In genomic region chr1:109617291-109617801, GRCh38 we compare ENCODE assay signal across 1 cellular context.
TF ChIP-seq lines count a peak whose summit lies in the region.

No MANE protein-coding gene starts in this region.

TF ChIP-seq in H1, 55 proteins besides CTCF, POLR2A, EP300 and RAD21 (continued from another document):
- TF ChIP-seq GABPA (IDR thresholded peaks at IDR 0.05; ENCODE audit: borderline replicate concordance, insufficient read depth, low read length): no peak
- TF ChIP-seq EGR1 (IDR thresholded peaks at IDR 0.05; ENCODE audit: borderline replicate concordance, low read depth, low read length): peak; percentile 74; the same call in 1 of the 2 replicates
- 0 out of 2 replicates have a peak, but pooled peaks have one; percentile 14 for TF ChIP-seq SP1 (IDR thresholded peaks at IDR 0.05; ENCODE audit: low read depth, low read length)
- TF ChIP-seq JUND (IDR thresholded peaks at IDR 0.05; ENCODE audit: low read length): peak; percentile 94
- TF ChIP-seq HDAC6 (IDR thresholded peaks at IDR 0.05; ENCODE audit: low read depth, low read length): no peak
- TF ChIP-seq ATF3 (IDR thresholded peaks at IDR 0.05; ENCODE audit: insufficient read depth, low read depth, low read length): peak; percentile 35; the same call in 1 of the 2 replicates
- no peak for TF ChIP-seq BCL11A (IDR thresholded peaks at IDR 0.05; ENCODE audit: low read depth in 2 of 2, low read length in 2 of 2)
- no peak for TF ChIP-seq HDAC2 (IDR thresholded peaks at IDR 0.05; ENCODE audit: borderline replicate concordance in 1 of 2, low read depth in 2 of 2, low read length in 2 of 2)
- TF ChIP-seq NANOG (IDR thresholded peaks at IDR 0.05; ENCODE audit: insufficient read depth, low read depth, low read length, poor library complexity, severe bottlenecking): no peak
- TF ChIP-seq TAF1 (IDR thresholded peaks at IDR 0.05; ENCODE audit: low read depth, low read length): no peak
- no peak for TF ChIP-seq CBX5 (IDR thresholded peaks at IDR 0.05; ENCODE audit: low read depth, low read length)
- no peak for TF ChIP-seq YY1 (IDR thresholded peaks at IDR 0.05; ENCODE audit: low read depth, low read length)
- no peak for TF ChIP-seq GTF2F1 (IDR thresholded peaks at IDR 0.05; ENCODE audit: borderline replicate concordance, low read depth, low read length)
- no peak for TF ChIP-seq PHF8 (conservative IDR thresholded peaks at IDR 0.05; ENCODE audit: low read depth, low read length)
- TF ChIP-seq EZH2 (IDR thresholded peaks at IDR 0.05; ENCODE audit: low read depth, low read length, severe bottlenecking): no peak
- TF ChIP-seq MAX (IDR thresholded peaks at IDR 0.05): peak; percentile 16; the same call in 1 of the 2 replicates
- TF ChIP-seq SAP30 (IDR thresholded peaks at IDR 0.05; ENCODE audit: insufficient read depth, insufficient replicate concordance, low read length): no peak
- no peak for TF ChIP-seq KDM5A (IDR thresholded peaks at IDR 0.05; ENCODE audit: low read length)
- no peak for TF ChIP-seq CBX8 (IDR thresholded peaks at IDR 0.05; ENCODE audit: borderline replicate concordance, low read depth, low read length)
TF ChIP-seq in H1: peak in this region for 5.
